33 cellular contexts compared by ENCODE assay signal in genomic region chr3:164812042-164812441, GRCh38.
"Had no signal": no experiment of that assay in that cellular context is flagged by ENCODE, and none has a peak within 500 bp of the region (broad histone marks: within the 10 kb centered on the region; RNA-seq: fewer than 3 reads in every experiment).

No MANE protein-coding gene starts in this region.

- FAIRE-seq: astrocyte, bronchial epithelial cell had no signal

- H3K4me1 ChIP-seq: adrenal gland, ascending aorta, breast epithelium had no signal

- H3K9me3 ChIP-seq: adrenal gland, ascending aorta, body of pancreas, breast epithelium had no signal

- H3K27ac ChIP-seq: adrenal gland, ascending aorta, body of pancreas, brain microvascular endothelial cell, breast epithelium, cardiac muscle cell had no signal

- ATAC-seq: activated naive CD4-positive, alpha-beta T cell treated with anti-CD3 and anti-CD28 coated beads, Interleukin-2, amount 50 U/mL, for 72 hours; activated naive CD8-positive, alpha-beta T cell treated with anti-CD3 and anti-CD28 coated beads, Interleukin-2, amount 50 U/mL, for 24 hours; activated T-cell treated with anti-CD3 and anti-CD28 coated beads, Interleukin-2, amount 50 U/mL, for 4 hours; activated T-cell treated with anti-CD3 and anti-CD28 coated beads, Interleukin-2, amount 50 U/mL, for 72 hours; activated T-helper 17 cell treated with anti-CD3 and anti-CD28 coated beads, Interleukin-2, amount 50 U/mL, for 72 hours; body of pancreas had no signal

- H3K27me3 ChIP-seq: adrenal gland, ascending aorta, body of pancreas, brain microvascular endothelial cell, breast epithelium, cardiac muscle cell had no signal

- DNase-seq: activated effector memory CD4-positive, alpha-beta T cell treated with anti-CD3 and anti-CD28 coated beads, Interleukin-2, amount 50 U/mL, for 16 hours; activated effector memory CD4-positive, alpha-beta T cell treated with Interleukin-2 at 50 U/mL for 16 hours; activated gamma-delta T cell; activated gamma-delta T cell treated with Interleukin-2 at 50 U/mL for 16 hours; activated naive CD4-positive, alpha-beta T cell; activated naive CD4-positive, alpha-beta T cell treated with anti-CD3 and anti-CD28 coated beads for 36 hours; activated naive CD4-positive, alpha-beta T cell treated with anti-CD3 and anti-CD28 coated beads, Interleukin-2, amount 10 ng/mL, durations not matched to agents 7 days and 5 days; activated naive CD4-positive, alpha-beta T cell treated with anti-CD3 and anti-CD28 coated beads, Interleukin-2, amount 50 U/mL, for 16 hours; activated naive CD4-positive, alpha-beta T cell treated with Interleukin-2 at 50 U/mL for 16 hours; activated naive CD8-positive, alpha-beta T cell treated with anti-CD3 and anti-CD28 coated beads for 36 hours; activated naive CD8-positive, alpha-beta T cell treated with anti-CD3 and anti-CD28 coated beads, Interleukin-2, amount 10 ng/mL, durations not matched to agents 7 days and 5 days; activated naive CD8-positive, alpha-beta T cell treated with anti-CD3 and anti-CD28 coated beads, Interleukin-2, amount 50 U/mL, for 24 hours; activated T-cell treated with anti-CD3 and anti-CD28 coated beads, Interleukin-2, amount 50 U/mL, for 24 hours; activated T-cell treated with anti-CD3 and anti-CD28 coated beads, Interleukin-2, amount 50 U/mL, for 4 hours; activated T-cell treated with anti-CD3 and anti-CD28 coated beads, Interleukin-2, amount 50 U/mL, for 48 hours; activated T-cell treated with anti-CD3 and anti-CD28 coated beads, Interleukin-2, amount 50 U/mL, for 72 hours; adrenal gland; amniotic stem cell; amygdala; anterior cingulate cortex; aorta; body of pancreas; brain microvascular endothelial cell; caudate nucleus; central memory CD4-positive, alpha-beta T cell; cerebellar nuclear complex had no signal

- H3K4me3 ChIP-seq: adrenal gland, ascending aorta, body of pancreas, breast epithelium, cardiac muscle cell had no signal

- H3K36me3 ChIP-seq: adrenal gland, ascending aorta, brain microvascular endothelial cell, breast epithelium, cardiac muscle cell had no signal
